12 cellular contexts compared by ENCODE assay signal in genomic region chr2:9780368-9781130, GRCh38.
DNase-seq lines count a peak whose midpoint lies in the region; ATAC-seq, FAIRE-seq and TF ChIP-seq lines count a peak whose summit lies in the region.
"Had no signal": no experiment of that assay in that cellular context is flagged by ENCODE, and none has a peak within 500 bp of the region (broad histone marks: within the 10 kb centered on the region; RNA-seq: fewer than 3 reads in every experiment).

No MANE protein-coding gene starts in this region.

- SMC1A ChIA-PET in GM12878 (lab: Charles Lee; ENCODE audit: uncharacterized antibody, unreplicated experiment) = interaction anchor here (1.0 kb wide), 1 partner anchor 11 kb away, joined by 4 read pairs; no protein-coding TSS in a partner anchor

- peaks cover 8% of the 10 kb centered on the region for H3K4me1 ChIP-seq in GM12878 (ENCODE audit: control insufficient read depth, insufficient read depth, low read length)
- H3K4me1 ChIP-seq: colonic mucosa had no signal

- no peak overlapping the region for H3K27ac ChIP-seq in GM12878 (ENCODE audit: control insufficient read depth, insufficient read depth)
- H3K27ac ChIP-seq: C4-2B, colonic mucosa had no signal

- TF ChIP-seq EP300 in GM12878 (IDR thresholded peaks at IDR 0.05; ENCODE audit: borderline replicate concordance in 1 of 2, control insufficient read depth in 1 of 2, low read depth in 2 of 2, low read length in 2 of 2) = no peak

- no peak for FAIRE-seq in GM12878 (lab: Jason Lieb, UNC)

- peaks cover 13% of the 10 kb centered on the region for H3K27me3 Mint-ChIP-seq in stimulated activated naive CD8-positive, alpha-beta T cell treated with anti-CD3 and anti-CD28 coated beads, Interleukin-15, amount 100 ng/mL, for 72 hours

- no peaks in the 10 kb centered on the region for H3K36me3 ChIP-seq in GM12878 (ENCODE audit: control insufficient read depth in 2 of 2, insufficient read depth in 2 of 2, low read length in 1 of 2)
- H3K36me3 ChIP-seq: colonic mucosa had no signal

- H3K27ac Mint-ChIP-seq in stimulated activated naive CD8-positive, alpha-beta T cell treated with anti-CD3 and anti-CD28 coated beads, Interleukin-15, amount 100 ng/mL, for 72 hours = peak overlapping the region in 1 of 2 donors; percentile 24

- no peak for TF ChIP-seq RAD21 in GM12878 (IDR thresholded peaks at IDR 0.05; ENCODE audit: insufficient read depth, low read depth, low read length)

- H3K9ac ChIP-seq in GM12878 (ENCODE audit: control insufficient read depth, insufficient read depth, low read length) = no peak overlapping the region

- no peaks in the 10 kb centered on the region for H3K27me3 ChIP-seq in GM12878 (replicated peaks in 1 of 2; ENCODE audit: control insufficient read depth in 2 of 2, insufficient read depth in 2 of 2, low read length in 1 of 2)
- H3K27me3 ChIP-seq: colonic mucosa had no signal

- H3K4me3 Mint-ChIP-seq in stimulated activated naive CD8-positive, alpha-beta T cell treated with anti-CD3 and anti-CD28 coated beads, Interleukin-15, amount 100 ng/mL, for 72 hours = peak overlapping the region in 1 of 2 donors; percentile 61

- intact Hi-C loops in GM12878 (cut with micrococcal nuclease; ENCODE audit: unreplicated experiment) = no loop called here

- WGBS in GM12878 (ENCODE audit: insufficient coverage, insufficient replicate concordance, low lambda C conversion rate, missing lambda C conversion rate) = 62% methylated on average over 10 of the region's 10 CpGs

- RAD21 ChIA-PET in GM12878 (lab: Charles Lee; ENCODE audit: unreplicated experiment) = no interaction called here

- H2AFZ ChIP-seq in GM12878 (ENCODE audit: control insufficient read depth, low read depth, low read length) = no peak overlapping the region

- no TSS peak for BruUV-seq in GM12878 (replicated peaks; lab: Mats Ljungman, UMichigan)

- no peaks in the 10 kb centered on the region for H4K20me1 ChIP-seq in GM12878 (ENCODE audit: control insufficient read depth, insufficient read depth)

- H3K4me3 ChIP-seq in GM12878 = no peak overlapping the region
- H3K4me3 ChIP-seq: colonic mucosa had no signal

- no peak for ATAC-seq in GM12878
- ATAC-seq in stimulated activated naive CD8-positive, alpha-beta T cell treated with anti-CD3 and anti-CD28 coated beads, Interleukin-15, amount 100 ng/mL, for 72 hours = peak; percentile 38
- no peak for ATAC-seq in HG02885 (IDR thresholded peaks at IDR 0.05; ENCODE audit: poor library complexity, unreplicated experiment)

- H3K9me3 ChIP-seq in GM12878 (replicated peaks; ENCODE audit: control insufficient read depth, insufficient read depth, low read length) = no peaks in the 10 kb centered on the region; the same call in 2 of the 3 replicates
- H3K9me3 ChIP-seq: colonic mucosa had no signal

- TF ChIP-seq POLR2A in GM12878 (IDR thresholded peaks at IDR 0.05; ENCODE audit: low read depth, low read length) = no peak

- peaks cover 60% of the 10 kb centered on the region for H3K4me1 Mint-ChIP-seq in stimulated activated naive CD8-positive, alpha-beta T cell treated with anti-CD3 and anti-CD28 coated beads, Interleukin-15, amount 100 ng/mL, for 72 hours

- peak; percentile 32 for DNase-seq in stimulated activated naive CD4-positive, alpha-beta T cell treated with Interleukin-2 at 50 U/mL for 16 hours (lab: John Stamatoyannopoulos, UW)
- no peak for DNase-seq in stimulated activated naive CD4-positive, alpha-beta T cell (lab: John Stamatoyannopoulos, UW)
- DNase-seq in OCI-M1 (lab: John Stamatoyannopoulos, UW) (peak; percentile 14), GM12878 (ENCODE audit: low read depth, low spot score) (no peak), DMS153 treated with DMSO at 0.1 percent for 48 hours (lab: John Stamatoyannopoulos, UW; ENCODE audit: unreplicated experiment) (no peak)
- peak; percentile 27 to 38 for DNase-seq in stimulated activated naive CD8-positive, alpha-beta T cell treated with anti-CD3 and anti-CD28 coated beads, Interleukin-15, amount 100 ng/mL, for 72 hours
- DNase-seq in activated effector memory CD4-positive, alpha-beta T cell treated with Interleukin-2 at 50 U/mL for 16 hours = no peak
- DNase-seq: colonic mucosa, NCI-H1092 treated with DMSO at 0.1 percent for 48 hours, substantia nigra had no signal

- no peaks in the 10 kb centered on the region for H3K79me2 ChIP-seq in GM12878 (ENCODE audit: control insufficient read depth, insufficient read depth, low read length)

- CTCF ChIA-PET in GM12878 (lab: Yijun Ruan, JAX) = interaction anchor here (0.9 to 1.2 kb wide), 2 partner anchors 10 to 266 kb away, joined by 3 to 7 read pairs; no protein-coding TSS in a partner anchor

- H3K9me3 Mint-ChIP-seq in stimulated activated naive CD8-positive, alpha-beta T cell treated with anti-CD3 and anti-CD28 coated beads, Interleukin-15, amount 100 ng/mL, for 72 hours = no peaks in the 10 kb centered on the region

- POLR2A ChIA-PET in GM12878 (lab: Charles Lee) = no interaction called here

- H3K4me2 ChIP-seq in GM12878 (ENCODE audit: control insufficient read depth, insufficient read depth) = no peak overlapping the region; the same call in 1 of the 2 replicates

- TF ChIP-seq CTCF in GM12878 (IDR thresholded peaks at IDR 0.05 in 2 of 3, conservative IDR thresholded peaks at IDR 0.05 in 1 of 3; ENCODE audit: control insufficient read depth in 2 of 3, extremely low read depth in 1 of 3, insufficient read depth in 1 of 3, low read depth in 3 of 3, low read length in 3 of 3) = no peak

- in situ Hi-C loops in GM12878 (cut with MboI) = no loop called here

TF ChIP-seq in GM12878, 131 proteins besides CTCF, POLR2A, EP300 and RAD21 (continues in another document):
- TF ChIP-seq ZBTB40 (IDR thresholded peaks at IDR 0.05; ENCODE audit: borderline replicate concordance) (peak; percentile 94), RUNX3 (IDR thresholded peaks at IDR 0.05; ENCODE audit: low read length) (0 out of 2 replicates have a peak, but pooled peaks have one; percentile 40), ZBTB33 (IDR thresholded peaks at IDR 0.05) (no peak), KDM1A (IDR thresholded peaks at IDR 0.05; ENCODE audit: borderline replicate concordance) (no peak), FOXK2 (IDR thresholded peaks at IDR 0.05) (no peak), DPF2 (IDR thresholded peaks at IDR 0.05) (no peak), NFYA (IDR thresholded peaks at IDR 0.05; ENCODE audit: borderline replicate concordance, low read depth, low read length) (no peak)

Comparison
In these comparisons a context has a peak if more than half of its experiments do, and no peak if none do; other contexts are left out.
1. DNase-seq: peak in stimulated activated naive CD4-positive, alpha-beta T cell treated with Interleukin-2 at 50 U/mL for 16 hours (single experiment), OCI-M1 (single experiment) and stimulated activated naive CD8-positive, alpha-beta T cell treated with anti-CD3 and anti-CD28 coated beads, Interleukin-15, amount 100 ng/mL, for 72 hours (2 of 2); none in stimulated activated naive CD4-positive, alpha-beta T cell (0 of 6), GM12878 (single experiment), activated effector memory CD4-positive, alpha-beta T cell treated with Interleukin-2 at 50 U/mL for 16 hours (single experiment) and DMS153 treated with DMSO at 0.1 percent for 48 hours (single experiment).